In the genomic region with DNA sequence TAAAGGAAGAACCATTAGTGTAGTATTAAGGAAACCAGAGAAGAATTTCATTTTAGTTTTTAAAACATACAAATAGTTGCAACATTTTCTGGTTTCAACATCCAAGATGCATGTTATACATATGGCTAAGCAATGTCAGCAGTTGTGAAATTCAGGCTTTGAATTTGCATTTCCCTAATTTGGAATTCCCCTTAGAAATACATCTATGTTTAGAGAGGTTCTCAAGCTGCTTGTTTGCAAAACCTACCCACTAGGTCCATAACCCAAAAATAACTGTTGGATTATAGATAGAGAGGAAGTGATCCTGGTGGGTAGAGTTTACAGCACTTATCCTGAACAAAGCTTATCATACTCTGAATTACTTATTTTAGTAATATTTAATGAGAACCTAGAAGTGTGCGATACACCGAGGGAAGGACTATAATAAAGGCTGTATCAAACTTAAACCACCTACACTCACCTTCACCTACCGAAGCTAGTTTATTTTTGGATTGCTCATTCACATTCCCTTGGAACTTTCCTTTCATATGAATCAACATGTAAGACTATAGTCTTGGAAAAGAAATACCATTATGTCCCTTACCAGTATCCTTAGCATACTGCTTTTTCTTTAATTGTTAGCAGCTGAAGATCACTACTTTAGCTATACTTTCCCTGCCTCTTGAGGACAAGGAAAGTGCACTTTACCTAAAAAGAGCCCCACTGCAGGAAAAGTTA, we compare ENCODE assay signal across 13 cellular contexts.
DNase-seq lines count a peak whose midpoint lies in the region; ATAC-seq, FAIRE-seq and TF ChIP-seq lines count a peak whose summit lies in the region.
"Had no signal": no experiment of that assay in that cellular context is flagged by ENCODE, and none has a peak within 500 bp of the region (broad histone marks: within the 10 kb centered on the region; RNA-seq: fewer than 3 reads in every experiment).

No MANE protein-coding gene starts in this region.

- H3K27me3 Mint-ChIP-seq in activated CD8-positive, alpha-beta T cell treated with anti-CD3 and anti-CD28 coated beads for 36 hours, result no peaks in the 10 kb centered on the region

- H3K36me3 Mint-ChIP-seq in activated CD8-positive, alpha-beta T cell treated with anti-CD3 and anti-CD28 coated beads for 36 hours (ENCODE audit: low read depth), result peaks cover 21% of the 10 kb centered on the region

- no peak overlapping the region for H3K4me3 Mint-ChIP-seq in activated CD8-positive, alpha-beta T cell treated with anti-CD3 and anti-CD28 coated beads for 36 hours
- H3K4me3 Mint-ChIP-seq: endodermal cell, nephron had no signal

- H3K27me3 ChIP-seq in AG04450 (ENCODE audit: control insufficient read depth, insufficient read depth, low read length), result no peaks in the 10 kb centered on the region

- TF ChIP-seq CTCF in AG04450 (IDR thresholded peaks at IDR 0.05; ENCODE audit: low read depth, low read length) (no peak), fibroblast of the aortic adventitia (IDR thresholded peaks at IDR 0.05; ENCODE audit: insufficient read depth, low read length) (no peak)
- TF ChIP-seq CTCF in activated CD8-positive, alpha-beta T cell treated with anti-CD3 and anti-CD28 coated beads for 36 hours (IDR thresholded peaks at IDR 0.05), result no peak

- no peaks in the 10 kb centered on the region for H3K9me3 Mint-ChIP-seq in activated CD8-positive, alpha-beta T cell treated with anti-CD3 and anti-CD28 coated beads for 36 hours
- H3K9me3 Mint-ChIP-seq: endodermal cell, nephron had no signal

- CTCF ChIA-PET in AG04450 (lab: Charles Lee), result interaction anchor here (0.8 to 1.6 kb wide), 5 partner anchors 14 to 111 kb away, joined by 3 to 14 read pairs (median 5); no protein-coding TSS in a partner anchor
- CTCF ChIA-PET in activated CD8-positive, alpha-beta T cell treated with anti-CD3 and anti-CD28 coated beads for 36 hours (lab: Charles Lee), result interaction anchor here (1.1 to 1.4 kb wide), 3 partner anchors 108 to 172 kb away, joined by 4 to 5 read pairs (median 5); no protein-coding TSS in a partner anchor

- intact Hi-C loops in activated CD8-positive, alpha-beta T cell treated with anti-CD3 and anti-CD28 coated beads for 36 hours (cut with micrococcal nuclease), result no loop called here
- intact Hi-C loops in posterior cingulate gyrus (cut with DNase I), result no loop called here

- H3K4me3 ChIP-seq in AG04450 (ENCODE audit: low read depth, low read length) (no peak overlapping the region), fibroblast of the aortic adventitia (ENCODE audit: low read depth, low read length) (no peak overlapping the region)

- POLR2A ChIA-PET in AG04450 (lab: Yijun Ruan, JAX), result interaction anchor here (0.9 to 1.2 kb wide), 3 partner anchors 11 to 61 kb away, joined by 3 to 4 read pairs (median 3); a partner anchor contains a TSS
- POLR2A ChIA-PET in activated CD8-positive, alpha-beta T cell treated with anti-CD3 and anti-CD28 coated beads for 36 hours (lab: Charles Lee), result interaction anchor here (0.8 to 1.2 kb wide), 2 partner anchors 22 to 107 kb away, joined by 3 to 4 read pairs; no protein-coding TSS in a partner anchor

- H3K27ac ChIP-seq in AG04450 (ENCODE audit: low read depth, low read length), result peak overlapping the region; percentile 63

- no peak overlapping the region for H3K27ac Mint-ChIP-seq in activated CD8-positive, alpha-beta T cell treated with anti-CD3 and anti-CD28 coated beads for 36 hours
- H3K27ac Mint-ChIP-seq: endodermal cell, nephron had no signal

- no peak for ATAC-seq in activated CD8-positive, alpha-beta T cell treated with anti-CD3 and anti-CD28 coated beads for 36 hours
- no peak for ATAC-seq in GM21526 (IDR thresholded peaks at IDR 0.05; ENCODE audit: low FRiP score, unreplicated experiment)

- H3K4me1 Mint-ChIP-seq in activated CD8-positive, alpha-beta T cell treated with anti-CD3 and anti-CD28 coated beads for 36 hours (ENCODE audit: low read depth), result peaks cover 5% of the 10 kb centered on the region

- FAIRE-seq in GM19239 (lab: Jason Lieb, UNC), result peak; percentile 28
- FAIRE-seq: astrocyte had no signal

- peak; percentile 59 for DNase-seq in AG04450 (ENCODE audit: low read depth, low spot score)
- DNase-seq in GM19239 (ENCODE audit: insufficient read length, low spot score), result no peak
- DNase-seq in NAMALWA (ENCODE audit: low spot score), result peak; percentile 51
- DNase-seq in fibroblast of the aortic adventitia (ENCODE audit: low read depth), result peak; percentile 44
- no peak for DNase-seq in activated CD8-positive, alpha-beta T cell treated with anti-CD3 and anti-CD28 coated beads for 36 hours
- no peak for DNase-seq in posterior cingulate gyrus
- DNase-seq in NCI-H146 (lab: John Stamatoyannopoulos, UW), result no peak
- DNase-seq: endodermal cell; NCI-H187 treated with DMSO at 0.1 percent for 48 hours; stimulated activated CD4-positive, alpha-beta T cell treated with anti-CD3 and anti-CD28 coated beads, Interleukin-15, amount 100 ng/mL, for 24 hours had no signal

- no peaks in the 10 kb centered on the region for H3K9me3 ChIP-seq in AG04450 (ENCODE audit: control insufficient read depth, insufficient read depth, low read length)

Comparison
In these comparisons a context has a peak if more than half of its experiments do, and no peak if none do; other contexts are left out.
1. DNase-seq: peak in AG04450 (single experiment), NAMALWA (single experiment) and fibroblast of the aortic adventitia (single experiment); none in GM19239 (single experiment), activated CD8-positive, alpha-beta T cell treated with anti-CD3 and anti-CD28 coated beads for 36 hours (single experiment), posterior cingulate gyrus (0 of 10) and NCI-H146 (single experiment).